2 cellular contexts compared by ENCODE assay signal in the genomic region with DNA sequence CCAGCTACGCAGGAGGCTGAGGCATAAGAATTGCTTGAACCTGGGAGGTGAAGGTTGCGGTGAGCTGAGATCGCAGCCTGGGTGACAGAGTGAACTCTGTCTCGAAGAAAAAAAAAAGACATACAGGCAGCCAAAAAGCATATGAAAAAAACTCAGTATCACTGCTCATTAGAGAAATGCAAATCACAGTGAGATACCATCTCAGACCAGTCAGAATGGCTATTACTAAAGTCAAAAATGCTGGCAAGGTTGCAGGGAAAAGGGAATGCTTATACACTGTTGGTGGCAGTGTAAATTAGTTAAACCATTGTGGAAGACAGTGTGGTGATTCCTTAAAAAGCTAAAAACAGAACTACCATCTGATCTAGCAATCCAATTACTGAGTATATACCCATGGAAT.
TF ChIP-seq lines count a peak whose summit lies in the region.

No MANE protein-coding gene starts in this region.

TF ChIP-seq in SK-N-SH, 30 proteins besides CTCF, POLR2A, EP300 and RAD21 (continued from another document):
- TF ChIP-seq REST (IDR thresholded peaks at IDR 0.05; ENCODE audit: low read depth, low read length) (no peak), RCOR1 (IDR thresholded peaks at IDR 0.05; ENCODE audit: low read length) (no peak), TEAD4 (IDR thresholded peaks at IDR 0.05; ENCODE audit: borderline replicate concordance, insufficient read depth) (no peak), GATA2 (CRISPR knock-in tag; IDR thresholded peaks at IDR 0.05) (no peak), CHD2 (IDR thresholded peaks at IDR 0.05; ENCODE audit: low read length, partially characterized antibody) (no peak), FOXM1 (IDR thresholded peaks at IDR 0.05; ENCODE audit: low read depth) (no peak), RFX5 (IDR thresholded peaks at IDR 0.05; ENCODE audit: low read length) (no peak), EZH2phosphoT487 (IDR thresholded peaks at IDR 0.05; ENCODE audit: borderline replicate concordance, low read depth) (no peak), NRF1 (IDR thresholded peaks at IDR 0.05; ENCODE audit: low read depth, low read length) (no peak), FOXJ3 (CRISPR knock-in tag; IDR thresholded peaks at IDR 0.05) (no peak), JUND (IDR thresholded peaks at IDR 0.05) (no peak), TAF1 (IDR thresholded peaks at IDR 0.05; ENCODE audit: borderline replicate concordance, low read depth, low read length) (no peak), MAX (IDR thresholded peaks at IDR 0.05; ENCODE audit: low read depth) (no peak), IRF3 (IDR thresholded peaks at IDR 0.05; ENCODE audit: low read depth, low read length) (no peak), TCF12 (IDR thresholded peaks at IDR 0.05) (peak; percentile 53; the same call in 1 of the 2 replicates), ELF1 (IDR thresholded peaks at IDR 0.05) (no peak), FOSL2 (IDR thresholded peaks at IDR 0.05; ENCODE audit: borderline replicate concordance, low read depth) (no peak), POLR2AphosphoS5 (IDR thresholded peaks at IDR 0.05; ENCODE audit: low read depth, low read length) (no peak), NFIC (IDR thresholded peaks at IDR 0.05; ENCODE audit: borderline replicate concordance) (peak; percentile 54; the same call in 1 of the 2 replicates), YY1 (IDR thresholded peaks at IDR 0.05; ENCODE audit: low read depth) (no peak)
- TF ChIP-seq, protein P1, sequence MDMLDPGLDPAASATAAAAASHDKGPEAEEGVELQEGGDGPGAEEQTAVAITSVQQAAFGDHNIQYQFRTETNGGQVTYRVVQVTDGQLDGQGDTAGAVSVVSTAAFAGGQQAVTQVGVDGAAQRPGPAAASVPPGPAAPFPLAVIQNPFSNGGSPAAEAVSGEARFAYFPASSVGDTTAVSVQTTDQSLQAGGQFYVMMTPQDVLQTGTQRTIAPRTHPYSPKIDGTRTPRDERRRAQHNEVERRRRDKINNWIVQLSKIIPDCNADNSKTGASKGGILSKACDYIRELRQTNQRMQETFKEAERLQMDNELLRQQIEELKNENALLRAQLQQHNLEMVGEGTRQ (IDR thresholded peaks at IDR 0.05; ENCODE audit: borderline replicate concordance, low read depth, low read length), result no peak
- TF ChIP-seq, protein P2, sequence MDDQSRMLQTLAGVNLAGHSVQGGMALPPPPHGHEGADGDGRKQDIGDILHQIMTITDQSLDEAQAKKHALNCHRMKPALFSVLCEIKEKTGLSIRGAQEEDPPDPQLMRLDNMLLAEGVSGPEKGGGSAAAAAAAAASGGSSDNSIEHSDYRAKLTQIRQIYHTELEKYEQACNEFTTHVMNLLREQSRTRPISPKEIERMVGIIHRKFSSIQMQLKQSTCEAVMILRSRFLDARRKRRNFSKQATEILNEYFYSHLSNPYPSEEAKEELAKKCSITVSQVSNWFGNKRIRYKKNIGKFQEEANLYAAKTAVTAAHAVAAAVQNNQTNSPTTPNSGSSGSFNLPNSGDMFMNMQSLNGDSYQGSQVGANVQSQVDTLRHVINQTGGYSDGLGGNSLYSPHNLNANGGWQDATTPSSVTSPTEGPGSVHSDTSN (IDR thresholded peaks at IDR 0.05), result peak; percentile 64
- TF ChIP-seq, protein P3, sequence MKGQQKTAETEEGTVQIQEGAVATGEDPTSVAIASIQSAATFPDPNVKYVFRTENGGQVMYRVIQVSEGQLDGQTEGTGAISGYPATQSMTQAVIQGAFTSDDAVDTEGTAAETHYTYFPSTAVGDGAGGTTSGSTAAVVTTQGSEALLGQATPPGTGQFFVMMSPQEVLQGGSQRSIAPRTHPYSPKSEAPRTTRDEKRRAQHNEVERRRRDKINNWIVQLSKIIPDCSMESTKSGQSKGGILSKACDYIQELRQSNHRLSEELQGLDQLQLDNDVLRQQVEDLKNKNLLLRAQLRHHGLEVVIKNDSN (IDR thresholded peaks at IDR 0.05; ENCODE audit: borderline replicate concordance, low read depth), result no peak

TF ChIP-seq in SK-N-SH treated with all-trans-retinoic acid at 6 μM for 48 hours, 23 proteins besides CTCF, POLR2A, EP300 and RAD21 (continued from another document):
- TF ChIP-seq, protein P4, sequence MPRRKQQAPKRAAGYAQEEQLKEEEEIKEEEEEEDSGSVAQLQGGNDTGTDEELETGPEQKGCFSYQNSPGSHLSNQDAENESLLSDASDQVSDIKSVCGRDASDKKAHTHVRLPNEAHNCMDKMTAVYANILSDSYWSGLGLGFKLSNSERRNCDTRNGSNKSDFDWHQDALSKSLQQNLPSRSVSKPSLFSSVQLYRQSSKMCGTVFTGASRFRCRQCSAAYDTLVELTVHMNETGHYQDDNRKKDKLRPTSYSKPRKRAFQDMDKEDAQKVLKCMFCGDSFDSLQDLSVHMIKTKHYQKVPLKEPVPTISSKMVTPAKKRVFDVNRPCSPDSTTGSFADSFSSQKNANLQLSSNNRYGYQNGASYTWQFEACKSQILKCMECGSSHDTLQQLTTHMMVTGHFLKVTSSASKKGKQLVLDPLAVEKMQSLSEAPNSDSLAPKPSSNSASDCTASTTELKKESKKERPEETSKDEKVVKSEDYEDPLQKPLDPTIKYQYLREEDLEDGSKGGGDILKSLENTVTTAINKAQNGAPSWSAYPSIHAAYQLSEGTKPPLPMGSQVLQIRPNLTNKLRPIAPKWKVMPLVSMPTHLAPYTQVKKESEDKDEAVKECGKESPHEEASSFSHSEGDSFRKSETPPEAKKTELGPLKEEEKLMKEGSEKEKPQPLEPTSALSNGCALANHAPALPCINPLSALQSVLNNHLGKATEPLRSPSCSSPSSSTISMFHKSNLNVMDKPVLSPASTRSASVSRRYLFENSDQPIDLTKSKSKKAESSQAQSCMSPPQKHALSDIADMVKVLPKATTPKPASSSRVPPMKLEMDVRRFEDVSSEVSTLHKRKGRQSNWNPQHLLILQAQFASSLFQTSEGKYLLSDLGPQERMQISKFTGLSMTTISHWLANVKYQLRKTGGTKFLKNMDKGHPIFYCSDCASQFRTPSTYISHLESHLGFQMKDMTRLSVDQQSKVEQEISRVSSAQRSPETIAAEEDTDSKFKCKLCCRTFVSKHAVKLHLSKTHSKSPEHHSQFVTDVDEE (CRISPR knock-in tag; IDR thresholded peaks at IDR 0.05), result no peak
- no peak for TF ChIP-seq CSRNP3 (CRISPR knock-in tag; IDR thresholded peaks at IDR 0.05)
- TF ChIP-seq BACH2 (CRISPR knock-in tag; IDR thresholded peaks at IDR 0.05; ENCODE audit: borderline replicate concordance), result no peak
- TF ChIP-seq ZFP3 (CRISPR knock-in tag; IDR thresholded peaks at IDR 0.05), result no peak
- TF ChIP-seq RARB (CRISPR knock-in tag; IDR thresholded peaks at IDR 0.05), result no peak
- no peak for TF ChIP-seq OSR1 (CRISPR knock-in tag; IDR thresholded peaks at IDR 0.05)
- TF ChIP-seq ZNF70 (CRISPR knock-in tag; IDR thresholded peaks at IDR 0.05), result no peak
- TF ChIP-seq, protein P5, sequence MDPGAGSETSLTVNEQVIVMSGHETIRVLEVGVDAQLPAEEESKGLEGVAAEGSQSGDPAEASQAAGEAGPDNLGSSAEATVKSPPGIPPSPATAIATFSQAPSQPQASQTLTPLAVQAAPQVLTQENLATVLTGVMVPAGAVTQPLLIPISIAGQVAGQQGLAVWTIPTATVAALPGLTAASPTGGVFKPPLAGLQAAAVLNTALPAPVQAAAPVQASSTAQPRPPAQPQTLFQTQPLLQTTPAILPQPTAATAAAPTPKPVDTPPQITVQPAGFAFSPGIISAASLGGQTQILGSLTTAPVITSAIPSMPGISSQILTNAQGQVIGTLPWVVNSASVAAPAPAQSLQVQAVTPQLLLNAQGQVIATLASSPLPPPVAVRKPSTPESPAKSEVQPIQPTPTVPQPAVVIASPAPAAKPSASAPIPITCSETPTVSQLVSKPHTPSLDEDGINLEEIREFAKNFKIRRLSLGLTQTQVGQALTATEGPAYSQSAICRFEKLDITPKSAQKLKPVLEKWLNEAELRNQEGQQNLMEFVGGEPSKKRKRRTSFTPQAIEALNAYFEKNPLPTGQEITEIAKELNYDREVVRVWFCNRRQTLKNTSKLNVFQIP (CRISPR knock-in tag; IDR thresholded peaks at IDR 0.05; ENCODE audit: borderline replicate concordance, low read depth), result no peak
